ENCODE assay signal across 1 cellular context in the genomic region with DNA sequence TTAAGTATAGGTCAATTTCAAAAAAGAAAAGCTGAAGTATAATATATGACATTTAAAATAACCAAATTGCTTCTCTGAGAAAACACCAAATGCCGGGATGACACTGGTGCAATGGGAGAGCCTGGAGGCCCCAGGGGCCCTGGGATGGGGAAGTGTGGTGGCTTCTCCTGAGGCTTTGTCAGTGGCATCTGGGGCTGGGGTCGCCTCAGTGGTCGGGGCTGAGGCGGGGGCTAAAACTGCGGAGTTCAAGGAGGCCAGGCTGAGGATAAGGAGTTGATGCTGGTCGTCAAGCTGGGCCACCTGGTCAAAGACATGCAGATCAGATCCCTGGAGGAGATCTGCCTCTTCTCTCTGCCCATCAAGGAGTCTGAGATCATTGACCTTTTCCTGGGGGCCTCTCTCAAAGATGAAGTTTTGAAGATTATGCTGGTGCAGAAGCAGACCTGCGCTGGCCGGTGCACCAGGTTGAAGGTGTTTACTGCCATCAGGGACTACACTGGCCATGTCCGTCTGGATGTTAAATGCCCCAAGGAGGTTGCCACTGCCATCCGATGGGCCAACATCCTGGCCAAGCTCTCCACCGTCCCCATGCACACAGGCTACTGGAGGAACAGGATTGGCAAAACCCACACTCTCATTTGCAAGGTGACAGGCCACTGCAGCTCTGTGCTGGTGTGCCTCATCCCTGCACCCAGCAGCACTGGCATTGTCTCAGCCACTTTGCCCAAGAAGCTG.
TF ChIP-seq lines count a peak whose summit lies in the region.

No MANE protein-coding gene starts in this region.

TF ChIP-seq in H1, 55 proteins besides CTCF, POLR2A, EP300 and RAD21:
- TF ChIP-seq SRF (IDR thresholded peaks at IDR 0.05; ENCODE audit: low read depth, low read length): no peak
- TF ChIP-seq HDAC2 (IDR thresholded peaks at IDR 0.05; ENCODE audit: borderline replicate concordance in 1 of 2, low read depth in 2 of 2, low read length in 2 of 2): no peak
- TF ChIP-seq TAF7 (optimal IDR thresholded peaks at IDR 0.05; ENCODE audit: borderline replicate concordance, low read depth, low read length): no peak
- TF ChIP-seq TEAD4 (IDR thresholded peaks at IDR 0.05; ENCODE audit: low read depth, low read length): no peak
- no peak for TF ChIP-seq CHD7 (IDR thresholded peaks at IDR 0.05; ENCODE audit: insufficient replicate concordance, low read length)
- TF ChIP-seq PHF8 (conservative IDR thresholded peaks at IDR 0.05; ENCODE audit: low read depth, low read length): no peak
- no peak for TF ChIP-seq EZH2 (IDR thresholded peaks at IDR 0.05; ENCODE audit: low read depth, low read length, severe bottlenecking)
- no peak for TF ChIP-seq CREB1 (IDR thresholded peaks at IDR 0.05)
- no peak for TF ChIP-seq SIX5 (IDR thresholded peaks at IDR 0.05; ENCODE audit: low read depth, low read length)
TF ChIP-seq in H1: peak in this region for 0.
